Comparison of ENCODE assay signal across 19 cellular contexts in the genomic region with DNA sequence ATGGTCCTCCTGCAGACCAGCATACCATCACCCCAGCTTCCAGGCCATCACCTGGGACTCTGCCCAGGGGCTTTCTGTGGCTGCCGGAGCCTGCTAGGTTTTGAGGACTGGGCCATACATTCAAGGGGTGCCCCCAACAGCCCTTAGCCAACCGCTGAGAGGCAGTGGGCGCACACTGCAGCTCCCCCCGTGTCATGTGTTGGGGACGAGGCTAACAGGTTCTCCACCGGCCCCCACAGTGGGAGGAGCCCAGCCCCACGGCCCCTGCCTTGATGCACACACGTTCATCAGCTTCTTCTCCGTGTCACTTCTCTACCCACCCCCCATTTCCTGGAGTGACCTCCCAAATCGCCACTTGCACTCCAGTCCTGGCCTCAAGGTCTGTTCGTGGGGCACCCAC.
DNase-seq lines count a peak whose midpoint lies in the region; ATAC-seq and TF ChIP-seq lines count a peak whose summit lies in the region.
"Had no signal": no experiment of that assay in that cellular context is flagged by ENCODE, and none has a peak within 500 bp of the region (broad histone marks: within the 10 kb centered on the region; RNA-seq: fewer than 3 reads in every experiment).

No MANE protein-coding gene starts in this region.

- no peak overlapping the region for H3K27ac ChIP-seq in upper lobe of right lung
- H3K27ac ChIP-seq: 22Rv1, A549, BLaER1 had no signal

- H3K36me3 Mint-ChIP-seq in activated T-cell treated with anti-CD3 and anti-CD28 coated beads, Interleukin-2, amount 50 U/mL, for 72 hours (ENCODE audit: insufficient read depth in 2 of 2), result no peaks in the 10 kb centered on the region
- H3K36me3 Mint-ChIP-seq: CD14-positive monocyte; CD4-positive, alpha-beta memory T cell had no signal

- no peaks in the 10 kb centered on the region for H3K36me3 ChIP-seq in upper lobe of right lung
- H3K36me3 ChIP-seq: BLaER1 had no signal

- intact Hi-C loops in posterior vena cava (cut with DNase I) (no loop called here), upper lobe of right lung (cut with DNase I) (no loop called here)

- no peak for ATAC-seq in upper lobe of right lung
- no peak for ATAC-seq in activated T-cell treated with anti-CD3 and anti-CD28 coated beads, Interleukin-2, amount 50 U/mL, for 72 hours (replicated peaks in 1 of 2)
- ATAC-seq: A549, GM23338 had no signal

- no peak overlapping the region for H3K27ac Mint-ChIP-seq in activated T-cell treated with anti-CD3 and anti-CD28 coated beads, Interleukin-2, amount 50 U/mL, for 72 hours
- H3K27ac Mint-ChIP-seq: CD14-positive monocyte; CD4-positive, alpha-beta memory T cell; GM23338 had no signal

- no peaks in the 10 kb centered on the region for H3K4me1 ChIP-seq in upper lobe of right lung
- H3K4me1 ChIP-seq: A549, BLaER1 had no signal

- no peaks in the 10 kb centered on the region for H3K27me3 ChIP-seq in upper lobe of right lung
- H3K27me3 ChIP-seq: BLaER1 had no signal

- no peaks in the 10 kb centered on the region for H3K4me1 Mint-ChIP-seq in activated T-cell treated with anti-CD3 and anti-CD28 coated beads, Interleukin-2, amount 50 U/mL, for 72 hours (ENCODE audit: low read depth)
- H3K4me1 Mint-ChIP-seq: CD14-positive monocyte; CD4-positive, alpha-beta memory T cell had no signal

- H3K9me3 ChIP-seq in upper lobe of right lung, result no peaks in the 10 kb centered on the region
- H3K9me3 ChIP-seq: A549, BLaER1 had no signal

- peak; percentile 47 for DNase-seq in activated effector memory CD4-positive, alpha-beta T cell treated with anti-CD3 and anti-CD28 coated beads, Interleukin-2, amount 50 U/mL, for 16 hours
- no peak for DNase-seq in activated effector memory CD4-positive, alpha-beta T cell treated with Interleukin-2 at 50 U/mL for 16 hours
- peak; percentile 58 for DNase-seq in posterior vena cava (ENCODE audit: low spot score)
- DNase-seq in upper lobe of right lung, result peak; percentile 57
- no peak for DNase-seq in SHP77 treated with DMSO at 0.1 percent for 48 hours (lab: John Stamatoyannopoulos, UW)
- DNase-seq in activated T-cell treated with anti-CD3 and anti-CD28 coated beads, Interleukin-2, amount 50 U/mL, for 72 hours, result no peak
- DNase-seq in effector CD8-positive, alpha-beta T cell (lab: John Stamatoyannopoulos, UW), result no peak
- DNase-seq: AML-193; CD4-positive, alpha-beta memory T cell; DMS153; DMS79; GDM1; HCEC 1CT; IMR-90 had no signal

- no peaks in the 10 kb centered on the region for H3K27me3 Mint-ChIP-seq in activated T-cell treated with anti-CD3 and anti-CD28 coated beads, Interleukin-2, amount 50 U/mL, for 72 hours (ENCODE audit: low read depth)
- H3K27me3 Mint-ChIP-seq: CD4-positive, alpha-beta memory T cell had no signal

- no peak overlapping the region for H3K4me3 Mint-ChIP-seq in activated T-cell treated with anti-CD3 and anti-CD28 coated beads, Interleukin-2, amount 50 U/mL, for 72 hours
- H3K4me3 Mint-ChIP-seq: CD14-positive monocyte; CD4-positive, alpha-beta memory T cell; GM23338 had no signal

- TF ChIP-seq CTCF in upper lobe of right lung (IDR thresholded peaks at IDR 0.05), result no peak

- no peaks in the 10 kb centered on the region for H3K9me3 Mint-ChIP-seq in activated T-cell treated with anti-CD3 and anti-CD28 coated beads, Interleukin-2, amount 50 U/mL, for 72 hours
- H3K9me3 Mint-ChIP-seq: GM23338 had no signal

- no peak overlapping the region for H3K4me3 ChIP-seq in upper lobe of right lung
- H3K4me3 ChIP-seq: A549, BLaER1, GM23338 had no signal

Comparison
In these comparisons a context has a peak if more than half of its experiments do, and no peak if none do; other contexts are left out.
1. DNase-seq: peak in activated effector memory CD4-positive, alpha-beta T cell treated with anti-CD3 and anti-CD28 coated beads, Interleukin-2, amount 50 U/mL, for 16 hours (single experiment), posterior vena cava (single experiment) and upper lobe of right lung (single experiment); none in activated effector memory CD4-positive, alpha-beta T cell treated with Interleukin-2 at 50 U/mL for 16 hours (single experiment), SHP77 treated with DMSO at 0.1 percent for 48 hours (single experiment), activated T-cell treated with anti-CD3 and anti-CD28 coated beads, Interleukin-2, amount 50 U/mL, for 72 hours (0 of 2) and effector CD8-positive, alpha-beta T cell (single experiment).